ENCODE assay signal across 23 cellular contexts in genomic region chr2:70374616-70375015, GRCh38.
"Had no signal": no experiment of that assay in that cellular context is flagged by ENCODE, and none has a peak within 500 bp of the region (broad histone marks: within the 10 kb centered on the region; RNA-seq: fewer than 3 reads in every experiment).

No MANE protein-coding gene starts in this region.

- H3K9me3 ChIP-seq: adrenal gland, body of pancreas, breast epithelium, SJCRH30 had no signal

- H3K27me3 ChIP-seq: adrenal gland, body of pancreas, breast epithelium had no signal

- DNase-seq: activated CD4-positive, alpha-beta T cell treated with anti-CD3 and anti-CD28 coated beads, Interleukin-2, amount 10 ng/mL, durations not matched to agents 24 days and 14 days; activated CD4-positive, alpha-beta T cell treated with anti-CD3 and anti-CD28 coated beads, Interleukin-2, amount 50 U/mL, for 4 hours; activated CD8-positive, alpha-beta T cell treated with anti-CD3 and anti-CD28 coated beads, Interleukin-2, amount 10 ng/mL, durations not matched to agents 7 days and 5 days; activated gamma-delta T cell treated with Interleukin-2 at 50 U/mL for 16 hours; activated naive CD4-positive, alpha-beta T cell treated with anti-CD3 and anti-CD28 coated beads for 36 hours; activated T-cell treated with anti-CD3 and anti-CD28 coated beads for 4 hours; activated T-cell treated with anti-CD3 and anti-CD28 coated beads, Interleukin-2, amount 50 U/mL, for 4 hours; adrenal gland; body of pancreas; NCI-H1105; NCI-H1417 treated with DMSO at 0.1 percent for 48 hours; NCI-H2029; NCI-H2227 treated with DMSO at 0.1 percent for 48 hours; NCI-H446; NCI-H524; NCI-H69; NCI-H82; SHP77; SJCRH30; T1000 had no signal

- H3K4me3 ChIP-seq: adrenal gland, body of pancreas, breast epithelium, K562, SJCRH30, SK-N-MC had no signal

- H3K4me1 ChIP-seq: adrenal gland, body of pancreas, breast epithelium, SJCRH30 had no signal

- H3K27ac ChIP-seq: adrenal gland, body of pancreas, breast epithelium, SJCRH30, SK-N-MC had no signal

- H3K36me3 ChIP-seq: adrenal gland, breast epithelium, SJCRH30 had no signal
